In genomic region chr12:64099430-64099829, GRCh38 we compare ENCODE assay signal across 1 cellular context.
TF ChIP-seq lines count a peak whose summit lies in the region.

No MANE protein-coding gene starts in this region.

TF ChIP-seq in WTC11, 78 proteins besides CTCF, POLR2A, EP300 and RAD21 (continued from another document):
- TF ChIP-seq AR (CRISPR knock-in tag; IDR thresholded peaks at IDR 0.05) (no peak), E2F4 (CRISPR knock-in tag; IDR thresholded peaks at IDR 0.05; ENCODE audit: borderline replicate concordance, low read depth) (no peak), MXD4 (CRISPR knock-in tag; IDR thresholded peaks at IDR 0.05; ENCODE audit: borderline replicate concordance) (no peak), HMGA2 (CRISPR knock-in tag; IDR thresholded peaks at IDR 0.05) (no peak), MLX (CRISPR knock-in tag; IDR thresholded peaks at IDR 0.05) (no peak), SOX15 (CRISPR knock-in tag; IDR thresholded peaks at IDR 0.05) (no peak), ZNF425 (CRISPR knock-in tag; conservative IDR thresholded peaks at IDR 0.05) (no peak), ZNF671 (CRISPR knock-in tag; IDR thresholded peaks at IDR 0.05) (no peak), ARID4B (CRISPR knock-in tag; IDR thresholded peaks at IDR 0.05; ENCODE audit: borderline replicate concordance) (no peak)
